In the genomic region with DNA sequence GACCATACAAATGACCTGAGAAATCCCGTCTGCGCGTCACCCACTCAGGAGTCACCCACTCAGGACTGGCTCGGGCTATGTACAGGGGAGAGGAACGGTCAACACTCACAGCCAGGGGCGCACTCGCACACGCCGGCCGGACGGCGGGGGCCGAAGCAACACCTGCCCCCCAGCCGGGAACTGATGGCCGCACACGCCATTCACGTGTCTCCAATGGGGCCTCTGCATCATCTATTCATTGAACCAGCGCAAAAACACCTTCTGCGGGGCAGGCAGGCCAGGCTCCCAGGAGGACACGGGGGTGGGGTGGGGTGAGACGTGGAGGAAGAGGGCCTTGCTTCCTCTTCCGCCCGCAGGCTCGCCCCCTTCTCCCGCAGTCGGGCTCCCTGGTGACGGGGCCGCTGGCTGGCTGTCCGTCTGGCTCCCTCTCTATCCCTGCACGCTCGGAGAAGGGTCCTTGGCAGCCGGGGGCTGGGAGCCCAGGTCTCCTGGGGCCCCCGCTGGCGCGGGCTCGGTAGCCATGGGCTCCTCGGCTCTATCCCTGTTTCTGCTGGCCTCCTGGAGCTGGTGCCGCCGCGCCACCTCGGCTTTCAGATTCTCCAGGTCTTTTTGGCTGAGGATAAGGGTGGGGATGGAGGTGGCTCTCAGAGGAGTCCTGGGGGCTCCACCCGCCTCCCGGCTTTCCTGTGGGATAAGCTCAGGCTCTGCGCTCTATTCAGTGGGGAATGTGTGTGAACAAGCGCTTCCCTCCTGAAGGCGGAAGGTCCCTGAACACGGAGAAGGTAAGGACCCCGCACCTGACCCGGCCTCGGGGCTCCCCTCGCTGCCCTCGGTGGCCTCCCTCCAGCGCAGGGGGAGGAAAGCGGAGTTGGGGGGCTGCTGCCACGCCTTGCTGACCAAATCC, we compare ENCODE assay signal across 13 cellular contexts. TPM values are rescaled to one million over a fixed set of nuclear protein-coding genes. Genes with fewer than 3 reads are reported as not detected.
A peak's percentile ranks its signal among the peaks of the same experiment; 100 is the strongest.
DNase-seq lines count a peak whose midpoint lies in the region; ATAC-seq and TF ChIP-seq lines count a peak whose summit lies in the region.
"Had no signal": no experiment of that assay in that cellular context is flagged by ENCODE, and none has a peak within 500 bp of the region (broad histone marks: within the 10 kb centered on the region; RNA-seq: fewer than 3 reads in every experiment).

No MANE protein-coding gene starts in this region.

- CTCF ChIA-PET in activated CD4-positive, alpha-beta T cell treated with anti-CD3 and anti-CD28 coated beads, Interleukin-2, amount 10 ng/mL, durations not matched to agents 7 days and 5 days (lab: Charles Lee) = no interaction called here

- peaks cover 30% of the 10 kb centered on the region for H3K4me1 ChIP-seq in OCI-LY1 (ENCODE audit: insufficient read depth, low read length, severe bottlenecking)
- peaks cover 0 to 43% (median 39%) of the 10 kb centered on the region in 4 donors for H3K4me1 ChIP-seq in sigmoid colon
- H3K4me1 ChIP-seq: neural progenitor cell had no signal

- peak overlapping the region; percentile 50 for H3K27ac Mint-ChIP-seq in activated CD4-positive, alpha-beta T cell treated with anti-CD3 and anti-CD28 coated beads, Interleukin-2, amount 10 ng/mL, durations not matched to agents 7 days and 5 days
- H3K27ac Mint-ChIP-seq: activated naive CD8-positive, alpha-beta T cell treated with anti-CD3 and anti-CD28 coated beads for 36 hours; neural progenitor cell had no signal

- WGBS in sigmoid colon, 2 donors = 90 to 92% methylated on average over 55 of the region's 55 CpGs

- peaks cover 7% of the 10 kb centered on the region for H3K36me3 Mint-ChIP-seq in activated CD4-positive, alpha-beta T cell treated with anti-CD3 and anti-CD28 coated beads, Interleukin-2, amount 10 ng/mL, durations not matched to agents 7 days and 5 days (ENCODE audit: low read depth)
- H3K36me3 Mint-ChIP-seq: activated naive CD8-positive, alpha-beta T cell treated with anti-CD3 and anti-CD28 coated beads for 36 hours; neural progenitor cell had no signal

- no peaks in the 10 kb centered on the region for H3K9me3 Mint-ChIP-seq in activated CD4-positive, alpha-beta T cell treated with anti-CD3 and anti-CD28 coated beads, Interleukin-2, amount 10 ng/mL, durations not matched to agents 7 days and 5 days
- H3K9me3 Mint-ChIP-seq: activated naive CD8-positive, alpha-beta T cell treated with anti-CD3 and anti-CD28 coated beads for 36 hours had no signal

- H3K79me2 ChIP-seq in OCI-LY1 (ENCODE audit: insufficient read depth, low read length) = no peaks in the 10 kb centered on the region

- TF ChIP-seq CTCF in OCI-LY1 (IDR thresholded peaks at IDR 0.05; ENCODE audit: low read length) (peak; percentile 21; the same call in 1 of the 2 replicates), sigmoid colon (IDR thresholded peaks at IDR 0.05) (no peak)

- POLR2A ChIA-PET in activated CD4-positive, alpha-beta T cell treated with anti-CD3 and anti-CD28 coated beads, Interleukin-2, amount 10 ng/mL, durations not matched to agents 7 days and 5 days (lab: Charles Lee) = no interaction called here

- H3K27me3 Mint-ChIP-seq in activated CD4-positive, alpha-beta T cell treated with anti-CD3 and anti-CD28 coated beads, Interleukin-2, amount 10 ng/mL, durations not matched to agents 7 days and 5 days = no peaks in the 10 kb centered on the region
- H3K27me3 Mint-ChIP-seq: activated naive CD8-positive, alpha-beta T cell treated with anti-CD3 and anti-CD28 coated beads for 36 hours had no signal

- H3K4me3 Mint-ChIP-seq in activated CD4-positive, alpha-beta T cell treated with anti-CD3 and anti-CD28 coated beads, Interleukin-2, amount 10 ng/mL, durations not matched to agents 7 days and 5 days = peak overlapping the region; percentile 16
- H3K4me3 Mint-ChIP-seq: activated naive CD8-positive, alpha-beta T cell treated with anti-CD3 and anti-CD28 coated beads for 36 hours; neural progenitor cell had no signal

- H4K20me1 ChIP-seq in OCI-LY1 (ENCODE audit: insufficient read depth, low read length) = no peaks in the 10 kb centered on the region

- TF ChIP-seq EP300 in sigmoid colon (IDR thresholded peaks at IDR 0.05) = no peak

- no peak for ATAC-seq in GM19463 (IDR thresholded peaks at IDR 0.05; ENCODE audit: unreplicated experiment)
- ATAC-seq in HG03039 (IDR thresholded peaks at IDR 0.05; ENCODE audit: unreplicated experiment) = no peak

- peak overlapping the region; percentile 15 for H3K4me3 ChIP-seq in OCI-LY1 (ENCODE audit: low read depth, low read length, poor library complexity, severe bottlenecking)
- no peak overlapping the region for H3K4me3 ChIP-seq in sigmoid colon
- H3K4me3 ChIP-seq: neural progenitor cell had no signal

- H3K36me3 ChIP-seq in OCI-LY1 (ENCODE audit: insufficient read depth, low read length) (peaks cover 52% of the 10 kb centered on the region), sigmoid colon (peaks cover 36 to 62% (median 39%) of the 10 kb centered on the region in 4 donors)
- H3K36me3 ChIP-seq: neural progenitor cell had no signal

- H2AFZ ChIP-seq in OCI-LY1 (ENCODE audit: low read length) = no peak overlapping the region
- H2AFZ ChIP-seq: neural progenitor cell had no signal

- intact Hi-C loops in sigmoid colon (cut with DNase I) = no loop called here

- H3K9me3 ChIP-seq in OCI-LY1 (ENCODE audit: low read length) (no peaks in the 10 kb centered on the region), sigmoid colon (no peaks in the 10 kb centered on the region)

- no peak for TF ChIP-seq POLR2A in sigmoid colon (IDR thresholded peaks at IDR 0.05)

- no peaks in the 10 kb centered on the region for H3K9me2 ChIP-seq in OCI-LY1 (ENCODE audit: low read depth, low read length)

- peaks cover 18% of the 10 kb centered on the region for H3K4me1 Mint-ChIP-seq in activated CD4-positive, alpha-beta T cell treated with anti-CD3 and anti-CD28 coated beads, Interleukin-2, amount 10 ng/mL, durations not matched to agents 7 days and 5 days

- H3K27ac ChIP-seq in OCI-LY1 (ENCODE audit: low read depth, low read length, poor library complexity, severe bottlenecking) (peak overlapping the region; percentile 71), sigmoid colon (peak overlapping the region in 1 of 4 donors; percentile 36)
- H3K27ac ChIP-seq: neural progenitor cell had no signal

- H3F3A ChIP-seq in OCI-LY1 (ENCODE audit: insufficient read depth, low read length) = no peaks in the 10 kb centered on the region

- DNase-seq in activated CD4-positive, alpha-beta T cell treated with anti-CD3 and anti-CD28 coated beads, Interleukin-2, amount 10 ng/mL, durations not matched to agents 7 days and 5 days = no peak
- DNase-seq in activated CD4-positive, alpha-beta T cell treated with anti-CD3 and anti-CD28 coated beads, Interleukin-2, amount 50 U/mL, for 4 hours = no peak
- DNase-seq in hepatic stellate cell (ENCODE audit: low spot score) (peak; percentile 7), sigmoid colon (peak; percentile 65), dermis blood vessel endothelial cell (no peak)
- DNase-seq: activated naive CD8-positive, alpha-beta T cell treated with anti-CD3 and anti-CD28 coated beads for 36 hours; central memory CD4-positive, alpha-beta T cell; NCI-H1048; small intestine had no signal

- peak overlapping the region; percentile 39; the same call in 1 of the 2 replicates for H3K9ac ChIP-seq in OCI-LY1 (ENCODE audit: low read length)
- H3K9ac ChIP-seq: neural progenitor cell had no signal

- H3K27me3 ChIP-seq in OCI-LY1 (ENCODE audit: insufficient read depth, low read length) (no peaks in the 10 kb centered on the region), sigmoid colon (no peaks in the 10 kb centered on the region)
- H3K27me3 ChIP-seq: neural progenitor cell had no signal

- peak overlapping the region; percentile 41 for H3K4me2 ChIP-seq in OCI-LY1 (ENCODE audit: low read length)
- H3K4me2 ChIP-seq: neural progenitor cell had no signal

RNA-seq across cellular contexts. Expression of gene CLUH, which starts 21.1 kb away (rescaled TPM):
- total RNA-seq in activated CD4-positive, alpha-beta T cell treated with anti-CD3 and anti-CD28 coated beads, Interleukin-2, amount 10 ng/mL, durations not matched to agents 7 days and 5 days = 10 to 100 TPM; 44.8 to 55.9 TPM
- 10 to 100 TPM; 26.3 to 70.9 (median 39.3) TPM for total RNA-seq in sigmoid colon
- polyA plus RNA-seq in sigmoid colon = 100 to 1,000 TPM in 1 of 3 donors, 10 to 100 TPM in 2; 20.4 to 119 (median 27.0) TPM
- 37.4 and 75.6 TPM in 2 replicates for total RNA-seq in dermis blood vessel endothelial cell

RNA-seq across cellular contexts. Expression of gene CCDC92B, which starts 59.0 kb away (rescaled TPM):
- total RNA-seq in activated CD4-positive, alpha-beta T cell treated with anti-CD3 and anti-CD28 coated beads, Interleukin-2, amount 10 ng/mL, durations not matched to agents 7 days and 5 days = under 1 TPM in 1 of 2 experiments, not detected in 1; 0.08 TPM
- under 1 TPM in 1 of 4 donors, not detected in 3; 0.14 TPM for total RNA-seq in sigmoid colon
- under 1 TPM; under 0.01 to 0.77 (median 0.23) TPM for polyA plus RNA-seq in sigmoid colon
- 0.05 TPM in 1 of 2 replicates, not detected in the other for total RNA-seq in dermis blood vessel endothelial cell
- total RNA-seq: activated naive CD8-positive, alpha-beta T cell treated with anti-CD3 and anti-CD28 coated beads for 36 hours had no signal

Comparison
In these comparisons a context has a peak if more than half of its experiments do, and no peak if none do; other contexts are left out.
1. DNase-seq: peak in hepatic stellate cell (single experiment) and sigmoid colon (single experiment); none in activated CD4-positive, alpha-beta T cell treated with anti-CD3 and anti-CD28 coated beads, Interleukin-2, amount 10 ng/mL, durations not matched to agents 7 days and 5 days (single experiment), activated CD4-positive, alpha-beta T cell treated with anti-CD3 and anti-CD28 coated beads, Interleukin-2, amount 50 U/mL, for 4 hours (0 of 2) and dermis blood vessel endothelial cell (single experiment).